9 cellular contexts compared by ENCODE assay signal in the genomic region with DNA sequence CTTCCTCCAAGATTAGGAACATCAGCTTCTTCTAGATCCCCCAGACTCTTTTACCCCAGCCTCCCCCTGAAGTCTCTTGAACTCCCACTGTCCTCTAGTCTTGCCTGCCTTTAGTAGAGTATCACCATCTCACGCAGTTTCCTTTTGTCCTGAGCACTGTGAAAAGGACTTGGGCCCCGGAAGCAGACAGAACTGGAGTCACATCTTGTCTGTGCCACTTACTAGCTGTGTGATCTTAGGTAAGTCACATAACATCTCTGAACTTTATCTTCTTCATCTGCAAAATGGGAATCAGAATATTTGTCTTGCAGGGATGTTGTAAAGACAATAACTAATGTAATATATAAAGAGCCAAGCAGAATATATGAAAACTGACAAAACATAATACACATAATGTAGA. TPM values are rescaled to one million over a fixed set of nuclear protein-coding genes. Genes with fewer than 3 reads are reported as not detected.
DNase-seq lines count a peak whose midpoint lies in the region; ATAC-seq and TF ChIP-seq lines count a peak whose summit lies in the region.
"Had no signal": no experiment of that assay in that cellular context is flagged by ENCODE, and none has a peak within 500 bp of the region (broad histone marks: within the 10 kb centered on the region; RNA-seq: fewer than 3 reads in every experiment).

No MANE protein-coding gene starts in this region.

- H3K36me3 ChIP-seq in CD8-positive, alpha-beta T cell (ENCODE audit: insufficient read depth, low read length), result no peaks in the 10 kb centered on the region
- no peaks in the 10 kb centered on the region for H3K36me3 ChIP-seq in psoas muscle (ENCODE audit: insufficient read depth in 1 of 2, low read depth in 1 of 2)

- H3K9me3 Mint-ChIP-seq in CD8-positive, alpha-beta T cell, result no peaks in the 10 kb centered on the region
- H3K9me3 Mint-ChIP-seq in activated naive CD8-positive, alpha-beta T cell (ENCODE audit: low read depth), result no peaks in the 10 kb centered on the region
- H3K9me3 Mint-ChIP-seq in naive thymus-derived CD8-positive, alpha-beta T cell, result no peaks in the 10 kb centered on the region
- H3K9me3 Mint-ChIP-seq: neural crest cell had no signal

- H3K4me3 Mint-ChIP-seq in CD8-positive, alpha-beta T cell, result peak overlapping the region; percentile 76
- H3K4me3 Mint-ChIP-seq in activated naive CD8-positive, alpha-beta T cell, result peak overlapping the region; percentile 80
- peak overlapping the region; percentile 72 to 92 (median 86) for H3K4me3 Mint-ChIP-seq in naive thymus-derived CD8-positive, alpha-beta T cell
- H3K4me3 Mint-ChIP-seq: neural crest cell had no signal

- H3K4me1 Mint-ChIP-seq in CD8-positive, alpha-beta T cell (ENCODE audit: low read depth), result peaks cover 60% of the 10 kb centered on the region
- peaks cover 53% of the 10 kb centered on the region for H3K4me1 Mint-ChIP-seq in activated naive CD8-positive, alpha-beta T cell (ENCODE audit: low read depth)
- peaks cover 30 to 72% (median 51%) of the 10 kb centered on the region in 4 donors for H3K4me1 Mint-ChIP-seq in naive thymus-derived CD8-positive, alpha-beta T cell

- peak overlapping the region; percentile 57 for H3K27ac ChIP-seq in CD8-positive, alpha-beta T cell (ENCODE audit: low read depth, low read length)
- H3K27ac ChIP-seq in psoas muscle, result no peak overlapping the region

- peaks cover 30% of the 10 kb centered on the region for H3K4me1 ChIP-seq in CD8-positive, alpha-beta T cell (ENCODE audit: insufficient read depth, low read length)
- H3K4me1 ChIP-seq in psoas muscle, result no peaks in the 10 kb centered on the region

- CTCF ChIA-PET in CD8-positive, alpha-beta T cell (lab: Charles Lee), result interaction anchor here (0.6 to 17.9 kb wide), 11 partner anchors 9 to 748 kb away, joined by 3 to 278 read pairs (median 4); no protein-coding TSS in a partner anchor

- WGBS in psoas muscle, 3 donors, result 90 to 97% (median 92%) methylated on average over 2 of the region's 2 CpGs

- intact Hi-C loops in CD8-positive, alpha-beta T cell (cut with DNase I, micrococcal nuclease), result loop anchor here (1.0 to 10.0 kb wide), 4 partner anchors 8 to 55 kb away; partner anchors contain the start of genes TMSB10 (in 1 of the 2) and TRABD2A (in 1 of the 2)
- intact Hi-C loops in psoas muscle (cut with DNase I), result no loop called here

- H3K27me3 Mint-ChIP-seq in CD8-positive, alpha-beta T cell (ENCODE audit: low read depth), result no peaks in the 10 kb centered on the region
- H3K27me3 Mint-ChIP-seq in activated naive CD8-positive, alpha-beta T cell, result no peaks in the 10 kb centered on the region
- no peaks in the 10 kb centered on the region for H3K27me3 Mint-ChIP-seq in naive thymus-derived CD8-positive, alpha-beta T cell

- H3K36me3 Mint-ChIP-seq in CD8-positive, alpha-beta T cell, result no peaks in the 10 kb centered on the region
- H3K36me3 Mint-ChIP-seq in activated naive CD8-positive, alpha-beta T cell, result no peaks in the 10 kb centered on the region
- H3K36me3 Mint-ChIP-seq in naive thymus-derived CD8-positive, alpha-beta T cell, result no peaks in the 10 kb centered on the region

- ATAC-seq in CD8-positive, alpha-beta T cell, result peak; percentile 10
- ATAC-seq in HG02885 (IDR thresholded peaks at IDR 0.05; ENCODE audit: poor library complexity, unreplicated experiment) (peak; percentile 24), psoas muscle (no peak)
- ATAC-seq in naive thymus-derived CD8-positive, alpha-beta T cell, result peak; percentile 7 to 16

- peak overlapping the region; percentile 97 for H3K27ac Mint-ChIP-seq in CD8-positive, alpha-beta T cell
- peak overlapping the region; percentile 97 for H3K27ac Mint-ChIP-seq in activated naive CD8-positive, alpha-beta T cell
- H3K27ac Mint-ChIP-seq in naive thymus-derived CD8-positive, alpha-beta T cell, result peak overlapping the region; percentile 94 to 100 (median 98)

- POLR2A ChIA-PET in CD8-positive, alpha-beta T cell (lab: Charles Lee), result interaction anchor here (0.9 to 4.0 kb wide), 12 partner anchors 9 to 430 kb away, joined by 3 to 79 read pairs (median 6); partner anchors contain the start of genes DNAH6, SUCLG1, TMSB10 and TRABD2A
- POLR2A ChIA-PET in naive thymus-derived CD8-positive, alpha-beta T cell (lab: Charles Lee), result interaction anchor here (0.6 to 8.6 kb wide), 18 partner anchors 9 to 437 kb away, joined by 3 to 249 read pairs (median 4); partner anchors contain the start of genes TMSB10 and TRABD2A

- no peak for TF ChIP-seq CTCF in CD8-positive, alpha-beta T cell (IDR thresholded peaks at IDR 0.05)
- TF ChIP-seq CTCF in psoas muscle (IDR thresholded peaks at IDR 0.05), result no peak

- no peaks in the 10 kb centered on the region for H3K9me3 ChIP-seq in CD8-positive, alpha-beta T cell (ENCODE audit: low read length)
- H3K9me3 ChIP-seq in psoas muscle, result no peaks in the 10 kb centered on the region

- H3K4me3 ChIP-seq in CD8-positive, alpha-beta T cell (ENCODE audit: low read depth, low read length), result peak overlapping the region; percentile 39
- no peak overlapping the region for H3K4me3 ChIP-seq in psoas muscle

- no peaks in the 10 kb centered on the region for H3K27me3 ChIP-seq in CD8-positive, alpha-beta T cell (ENCODE audit: insufficient read depth, low read length)
- peaks cover 0 to 1% (median 0%) of the 10 kb centered on the region in 3 donors for H3K27me3 ChIP-seq in psoas muscle (ENCODE audit: insufficient read depth in 3 of 3, low read length in 2 of 3)

- in situ Hi-C loops in ACHN (cut with HindIII; ENCODE audit: low pct_ligation_motif_present, low pct_unique_long_range_greater_than_20kb, low sequenced_read_pairs), result no loop called here

- DNase-seq in CD8-positive, alpha-beta T cell, result no peak
- no peak for DNase-seq in naive thymus-derived CD8-positive, alpha-beta T cell
- DNase-seq in AG08395 (ENCODE audit: low spot score), result no peak
- no peak for DNase-seq in psoas muscle
- no peak for DNase-seq in NCI-H187 treated with DMSO at 0.1 percent for 48 hours (lab: John Stamatoyannopoulos, UW)
- no peak for DNase-seq in ACHN

RNA-seq across cellular contexts. Expression of gene TRABD2A, which starts 8.4 kb away (rescaled TPM):
- 100 to 1,000 TPM; 138 to 142 TPM for total RNA-seq in CD8-positive, alpha-beta T cell
- total RNA-seq in naive thymus-derived CD8-positive, alpha-beta T cell, result 100 to 1,000 TPM; 165 to 168 TPM
- 100 to 1,000 TPM in 2 of 3 donors, 10 to 100 TPM in 1; 70.1 to 173 (median 104) TPM for polyA plus RNA-seq in naive thymus-derived CD8-positive, alpha-beta T cell
- total RNA-seq in psoas muscle, result under 1 TPM; 0.32 to 0.74 (median 0.47) TPM
- polyA plus RNA-seq in psoas muscle, result under 1 TPM; 0.27 to 0.47 (median 0.35) TPM

RNA-seq across cellular contexts. Expression of gene TMSB10, which starts 16.1 kb away (rescaled TPM):
- 1,000 to 10,000 TPM; 1,479 to 1,577 TPM for total RNA-seq in CD8-positive, alpha-beta T cell
- total RNA-seq in naive thymus-derived CD8-positive, alpha-beta T cell, result 1,000 to 10,000 TPM; 1,479 to 1,535 TPM
- 1,000 to 10,000 TPM; 6,950 to 8,855 (median 7,882) TPM for polyA plus RNA-seq in naive thymus-derived CD8-positive, alpha-beta T cell
- 100 to 1,000 TPM; 181 to 306 (median 239) TPM for total RNA-seq in psoas muscle
- 100 to 1,000 TPM; 223 to 849 (median 317) TPM for polyA plus RNA-seq in psoas muscle

Comparison
In these comparisons a context has a peak if more than half of its experiments do, and no peak if none do; other contexts are left out.
1. ATAC-seq: peak in CD8-positive, alpha-beta T cell (single experiment), HG02885 (single experiment) and naive thymus-derived CD8-positive, alpha-beta T cell (2 of 2); none in psoas muscle (0 of 4).
2. RNA of gene TRABD2A, which starts 8.4 kb away (total RNA-seq): 165 to 168 TPM in naive thymus-derived CD8-positive, alpha-beta T cell and 138 to 142 TPM in CD8-positive, alpha-beta T cell; 0.32 to 0.74 TPM in psoas muscle; every median in the first group is over 10 times any median in the second.
3. RNA of gene TMSB10, which starts 16.1 kb away (total RNA-seq): 1,479 to 1,577 TPM in CD8-positive, alpha-beta T cell and 1,479 to 1,535 TPM in naive thymus-derived CD8-positive, alpha-beta T cell; 181 to 306 TPM in psoas muscle; every median in the first group is over 4 times any median in the second.
4. intact Hi-C loops: an anchor here in CD8-positive, alpha-beta T cell (1.0 to 10.0 kb wide); none called in psoas muscle.
5. Peak in every context shown above with its lines, with median percentiles within 50 percentile points of each other: H3K27ac Mint-ChIP-seq and H3K4me3 Mint-ChIP-seq.